Comparison of ENCODE assay signal across 28 cellular contexts in the genomic region with DNA sequence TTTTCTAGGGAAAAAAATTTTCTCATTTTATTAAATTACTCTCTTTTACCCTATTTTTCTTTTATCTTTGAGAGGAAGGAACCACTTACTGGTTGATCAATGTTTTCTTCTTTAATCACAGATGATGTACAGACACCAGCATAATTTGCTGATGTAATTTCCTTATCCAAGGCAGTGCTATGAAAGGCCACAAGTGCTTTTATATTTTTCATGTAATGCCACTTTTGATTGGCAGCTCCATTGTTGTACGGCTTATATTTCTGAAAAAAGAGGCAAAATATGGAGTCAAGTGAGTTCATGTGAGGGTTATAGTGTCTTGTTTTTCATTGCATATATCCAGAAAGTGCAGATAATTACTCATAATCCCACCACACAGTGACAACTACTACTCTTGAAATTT.
"Had no signal": no experiment of that assay in that cellular context is flagged by ENCODE, and none has a peak within 500 bp of the region (broad histone marks: within the 10 kb centered on the region; RNA-seq: fewer than 3 reads in every experiment).

No MANE protein-coding gene starts in this region.

- H3K27ac ChIP-seq: stomach, suprapubic skin, testis, thoracic aorta, thyroid gland, tibial artery, tibial nerve, transverse colon, upper lobe of left lung, upper lobe of right lung, uterus, vagina had no signal

- ATAC-seq: stimulated activated effector memory CD8-positive, alpha-beta T cell treated with anti-CD3 and anti-CD28 coated beads, Interleukin-12 subunit alpha, Interleukin-12 subunit beta, amount 100 ng/mL, for 72 hours; stimulated activated memory B cell treated with anti-CD40 and anti-IgM and Interleukin-4, amounts not matched to agents 10 μg/mL and 1 μg/mL and 100 μg/mL, for 72 hours; stimulated activated naive B cell treated with anti-CD40 and anti-IgM and Interleukin-4, amounts not matched to agents 10 μg/mL and 1 μg/mL and 100 μg/mL, for 72 hours; stimulated activated naive CD8-positive, alpha-beta T cell treated with anti-CD3 and anti-CD28 coated beads, Interleukin-15, amount 100 ng/mL, for 72 hours; stimulated activated naive CD8-positive, alpha-beta T cell treated with anti-CD3 and anti-CD28 coated beads, Interleukin-15, Interleukin-2, amounts not matched to agents 100 U/mL and 50 U/mL, for 24 hours; upper lobe of right lung had no signal

- H3K27ac Mint-ChIP-seq: stimulated activated effector memory CD8-positive, alpha-beta T cell treated with anti-CD3 and anti-CD28 coated beads, Interleukin-12 subunit alpha, Interleukin-12 subunit beta, amount 100 ng/mL, for 72 hours; stimulated activated memory B cell treated with anti-CD40 and anti-IgM and Interleukin-4, amounts not matched to agents 10 μg/mL and 1 μg/mL and 100 μg/mL, for 72 hours; stimulated activated naive B cell treated with anti-CD40 and anti-IgM and Interleukin-4, amounts not matched to agents 10 μg/mL and 1 μg/mL and 100 μg/mL, for 72 hours; stimulated activated naive CD8-positive, alpha-beta T cell treated with anti-CD3 and anti-CD28 coated beads, Interleukin-15, amount 100 ng/mL, for 72 hours; stimulated activated naive CD8-positive, alpha-beta T cell treated with anti-CD3 and anti-CD28 coated beads, Interleukin-15, Interleukin-2, amounts not matched to agents 100 ng/mL and 50 ng/mL, for 24 hours; type B pancreatic cell had no signal

- H3K9me3 Mint-ChIP-seq: stimulated activated effector memory CD8-positive, alpha-beta T cell treated with anti-CD3 and anti-CD28 coated beads, Interleukin-12 subunit alpha, Interleukin-12 subunit beta, amount 100 ng/mL, for 72 hours; stimulated activated memory B cell treated with anti-CD40 and anti-IgM and Interleukin-4, amounts not matched to agents 10 μg/mL and 1 μg/mL and 100 μg/mL, for 72 hours; stimulated activated naive B cell treated with anti-CD40 and anti-IgM and Interleukin-4, amounts not matched to agents 10 μg/mL and 1 μg/mL and 100 μg/mL, for 72 hours; stimulated activated naive CD8-positive, alpha-beta T cell treated with anti-CD3 and anti-CD28 coated beads, Interleukin-15, amount 100 ng/mL, for 72 hours; stimulated activated naive CD8-positive, alpha-beta T cell treated with anti-CD3 and anti-CD28 coated beads, Interleukin-15, Interleukin-2, amounts not matched to agents 100 ng/mL and 50 ng/mL, for 24 hours; type B pancreatic cell had no signal

- H3K4me1 Mint-ChIP-seq: stimulated activated effector memory CD8-positive, alpha-beta T cell treated with anti-CD3 and anti-CD28 coated beads, Interleukin-12 subunit alpha, Interleukin-12 subunit beta, amount 100 ng/mL, for 72 hours; stimulated activated memory B cell treated with anti-CD40 and anti-IgM and Interleukin-4, amounts not matched to agents 10 μg/mL and 1 μg/mL and 100 μg/mL, for 72 hours; stimulated activated naive B cell treated with anti-CD40 and anti-IgM and Interleukin-4, amounts not matched to agents 10 μg/mL and 1 μg/mL and 100 μg/mL, for 72 hours; stimulated activated naive CD8-positive, alpha-beta T cell treated with anti-CD3 and anti-CD28 coated beads, Interleukin-15, amount 100 ng/mL, for 72 hours had no signal

- H3K4me3 ChIP-seq: stomach, suprapubic skin, testis, thoracic aorta, thyroid gland, tibial artery, tibial nerve, transverse colon, upper lobe of left lung, upper lobe of right lung, uterus, vagina had no signal

- H3K27me3 ChIP-seq: stomach, suprapubic skin, testis, thyroid gland, tibial artery, tibial nerve, transverse colon, upper lobe of left lung, upper lobe of right lung, uterus, vagina had no signal

- H3K4me3 Mint-ChIP-seq: stimulated activated effector memory CD8-positive, alpha-beta T cell treated with anti-CD3 and anti-CD28 coated beads, Interleukin-12 subunit alpha, Interleukin-12 subunit beta, amount 100 ng/mL, for 72 hours; stimulated activated memory B cell treated with anti-CD40 and anti-IgM and Interleukin-4, amounts not matched to agents 10 μg/mL and 1 μg/mL and 100 μg/mL, for 72 hours; stimulated activated naive B cell treated with anti-CD40 and anti-IgM and Interleukin-4, amounts not matched to agents 10 μg/mL and 1 μg/mL and 100 μg/mL, for 72 hours; stimulated activated naive CD8-positive, alpha-beta T cell treated with anti-CD3 and anti-CD28 coated beads, Interleukin-15, amount 100 ng/mL, for 72 hours; stimulated activated naive CD8-positive, alpha-beta T cell treated with anti-CD3 and anti-CD28 coated beads, Interleukin-15, Interleukin-2, amounts not matched to agents 100 ng/mL and 50 ng/mL, for 24 hours; type B pancreatic cell had no signal

- H3K4me1 ChIP-seq: suprapubic skin, testis, thyroid gland, tibial artery, transverse colon, upper lobe of left lung, upper lobe of right lung, uterus, vagina had no signal

- H3K36me3 Mint-ChIP-seq: stimulated activated effector memory CD8-positive, alpha-beta T cell treated with anti-CD3 and anti-CD28 coated beads, Interleukin-12 subunit alpha, Interleukin-12 subunit beta, amount 100 ng/mL, for 72 hours; stimulated activated memory B cell treated with anti-CD40 and anti-IgM and Interleukin-4, amounts not matched to agents 10 μg/mL and 1 μg/mL and 100 μg/mL, for 72 hours; stimulated activated naive B cell treated with anti-CD40 and anti-IgM and Interleukin-4, amounts not matched to agents 10 μg/mL and 1 μg/mL and 100 μg/mL, for 72 hours; type B pancreatic cell had no signal

- H3K27me3 Mint-ChIP-seq: stimulated activated memory B cell treated with anti-CD40 and anti-IgM and Interleukin-4, amounts not matched to agents 10 μg/mL and 1 μg/mL and 100 μg/mL, for 72 hours; stimulated activated naive B cell treated with anti-CD40 and anti-IgM and Interleukin-4, amounts not matched to agents 10 μg/mL and 1 μg/mL and 100 μg/mL, for 72 hours had no signal

- DNase-seq: stimulated activated CD4-positive, alpha-beta T cell treated with anti-CD3 and anti-CD28 coated beads, Interleukin-2, amount 100 ng/mL, for 48 hours; stimulated activated CD4-positive, alpha-beta T cell treated with anti-CD3 and anti-CD28 coated beads, Interleukin-4, amount 100 ng/mL, for 1 hour; stimulated activated CD4-positive, alpha-beta T cell treated with anti-CD3 and anti-CD28 coated beads, Interleukin-4, amount 100 ng/mL, for 24 hours; stimulated activated CD4-positive, alpha-beta T cell treated with anti-CD3 and anti-CD28 coated beads, Interleukin-4, amount 100 ng/mL, for 4 hours; stimulated activated CD8-positive, alpha-beta memory T cell treated with anti-CD3 and anti-CD28 coated beads, Interleukin-4, amount 100 ng/mL, for 48 hours; stimulated activated naive B cell treated with anti-CD40 and anti-IgM and Interleukin-4, amounts not matched to agents 10 μg/mL and 1 μg/mL and 100 μg/mL, for 72 hours; stimulated activated naive CD4-positive, alpha-beta T cell; stimulated activated naive CD4-positive, alpha-beta T cell treated with Interleukin-2 at 50 U/mL for 16 hours; stimulated activated naive CD8-positive, alpha-beta T cell treated with anti-CD3 and anti-CD28 coated beads, Interleukin-15, amount 100 ng/mL, for 72 hours; stimulated activated naive CD8-positive, alpha-beta T cell treated with anti-CD3 and anti-CD28 coated beads, Interleukin-15, Interleukin-2, amounts not matched to agents 100 U/mL and 50 U/mL, for 24 hours; stomach; substantia nigra; testis; thyroid gland; tibial artery; transverse colon; trophoblast cell; upper lobe of left lung; upper lobe of right lung; uterus had no signal

- H3K9me3 ChIP-seq: stomach, suprapubic skin, testis, thoracic aorta, thyroid gland, tibial artery, tibial nerve, transverse colon, upper lobe of left lung, upper lobe of right lung, uterus, vagina had no signal

- H3K36me3 ChIP-seq: stomach, suprapubic skin, thoracic aorta, thyroid gland, tibial artery, tibial nerve, transverse colon, upper lobe of left lung, upper lobe of right lung, uterus, vagina had no signal
